In genomic region chr7:14156436-14156835, GRCh38 we compare ENCODE assay signal across 6 cellular contexts.
"Had no signal": no experiment of that assay in that cellular context is flagged by ENCODE, and none has a peak within 500 bp of the region (broad histone marks: within the 10 kb centered on the region; RNA-seq: fewer than 3 reads in every experiment).

No MANE protein-coding gene starts in this region.

- DNase-seq: GM23248, GOT3, H7, H9, HCEC 1CT, HFFc6 had no signal

- H3K27ac ChIP-seq: GM23248 had no signal
